8 cellular contexts compared by ENCODE assay signal in the genomic region with DNA sequence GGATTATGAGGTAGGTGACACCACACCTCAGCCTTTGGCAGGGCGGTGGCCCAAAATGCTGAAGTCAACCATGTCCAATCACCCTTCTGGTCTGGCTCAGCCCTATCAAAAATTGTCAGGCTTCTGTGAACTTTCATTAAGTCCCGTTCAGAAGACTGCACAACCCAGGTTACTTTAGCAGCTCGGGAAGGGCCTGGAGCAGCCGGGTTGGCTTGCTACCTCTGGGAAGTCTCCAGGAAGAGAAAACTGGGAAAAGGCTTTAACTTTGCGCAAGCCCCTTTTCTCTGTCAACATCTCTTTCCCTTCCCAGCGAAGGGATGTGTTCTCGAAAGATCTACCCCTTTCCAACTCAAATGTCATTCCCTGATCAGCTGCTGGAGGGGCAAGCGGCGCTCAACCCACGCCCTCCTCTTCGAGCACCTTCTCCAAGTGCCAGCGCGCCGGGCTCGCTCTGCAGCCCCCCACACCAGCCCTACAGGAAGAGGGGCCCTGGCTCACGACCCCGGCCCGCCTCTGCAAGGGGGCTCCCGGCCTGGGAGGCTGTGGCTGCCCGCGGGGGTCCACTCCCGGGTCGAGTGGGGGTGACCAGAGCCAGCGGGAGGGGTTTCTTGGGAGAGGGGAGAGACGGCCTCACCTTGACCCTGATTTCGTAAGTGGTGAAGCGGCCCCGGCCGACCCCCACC. TPM values are rescaled to one million over a fixed set of nuclear protein-coding genes. Genes with fewer than 3 reads are reported as not detected.
DNase-seq lines count a peak whose midpoint lies in the region; ATAC-seq and TF ChIP-seq lines count a peak whose summit lies in the region.

No MANE protein-coding gene starts in this region.

- peaks cover 12% of the 10 kb centered on the region for H3K4me1 Mint-ChIP-seq in activated T-helper 1 cell treated with anti-CD3 and anti-CD28 coated beads, Interleukin-12 subunit alpha, Interleukin-12 subunit beta, Interleukin-2, Interleukin-4 antibody, amounts not matched to agents 30 ng/mL and 10 ng/mL and 1 ng/mL, durations not matched to agents 14 hours and 24 hours and 36 hours (ENCODE audit: low read depth)
- H3K4me1 Mint-ChIP-seq in nephron = peaks cover 12% of the 10 kb centered on the region

- peak; percentile 60 for DNase-seq in activated CD8-positive, alpha-beta memory T cell treated with anti-CD3 and anti-CD28 coated beads for 24 hours
- DNase-seq in activated CD8-positive, alpha-beta memory T cell treated with anti-CD3 and anti-CD28 coated beads, Interleukin-2, amount 50 U/mL, for 48 hours = no peak
- DNase-seq in NCI-H69 (lab: John Stamatoyannopoulos, UW) (peak; percentile 81), foreskin keratinocyte (peak in 1 of 2 donors; percentile 42), aorta (peak in 1 of 2 donors; percentile 67)
- no peak for DNase-seq in activated T-helper 1 cell treated with anti-CD3 and anti-CD28 coated beads, Interleukin-12 subunit alpha, Interleukin-12 subunit beta, Interleukin-2, Interleukin-4 antibody, amounts not matched to agents 30 ng/mL and 10 ng/mL and 1 ng/mL, durations not matched to agents 14 hours and 24 hours and 36 hours (ENCODE audit: low spot score)

- peaks cover 8% of the 10 kb centered on the region for H3K36me3 Mint-ChIP-seq in activated T-helper 1 cell treated with anti-CD3 and anti-CD28 coated beads, Interleukin-12 subunit alpha, Interleukin-12 subunit beta, Interleukin-2, Interleukin-4 antibody, amounts not matched to agents 30 ng/mL and 10 ng/mL and 1 ng/mL, durations not matched to agents 14 hours and 24 hours and 36 hours (ENCODE audit: low read depth)
- H3K36me3 Mint-ChIP-seq in nephron (ENCODE audit: low read depth) = peaks cover 7% of the 10 kb centered on the region

- peak overlapping the region; percentile 77 for H3K27ac Mint-ChIP-seq in activated T-helper 1 cell treated with anti-CD3 and anti-CD28 coated beads, Interleukin-12 subunit alpha, Interleukin-12 subunit beta, Interleukin-2, Interleukin-4 antibody, amounts not matched to agents 30 ng/mL and 10 ng/mL and 1 ng/mL, durations not matched to agents 14 hours and 24 hours and 36 hours
- H3K27ac Mint-ChIP-seq in nephron = peak overlapping the region; percentile 84 to 97 (median 94)

- H3K27me3 ChIP-seq in foreskin keratinocyte (no peaks in the 10 kb centered on the region), aorta (ENCODE audit: control insufficient read depth in 1 of 2, insufficient read depth in 2 of 2, low read length in 1 of 2) (no peaks in the 10 kb centered on the region)

- peak; percentile 12 for ATAC-seq in HG02884 (IDR thresholded peaks at IDR 0.05; ENCODE audit: unreplicated experiment)
- peak; percentile 29 for ATAC-seq in foreskin keratinocyte
- ATAC-seq in aorta (ENCODE audit: low FRiP score) = peak; percentile 48

- H3K9me3 Mint-ChIP-seq in activated T-helper 1 cell treated with anti-CD3 and anti-CD28 coated beads, Interleukin-12 subunit alpha, Interleukin-12 subunit beta, Interleukin-2, Interleukin-4 antibody, amounts not matched to agents 30 ng/mL and 10 ng/mL and 1 ng/mL, durations not matched to agents 14 hours and 24 hours and 36 hours = no peaks in the 10 kb centered on the region
- H3K9me3 Mint-ChIP-seq in nephron = no peaks in the 10 kb centered on the region

- H3K27me3 Mint-ChIP-seq in activated T-helper 1 cell treated with anti-CD3 and anti-CD28 coated beads, Interleukin-12 subunit alpha, Interleukin-12 subunit beta, Interleukin-2, Interleukin-4 antibody, amounts not matched to agents 30 ng/mL and 10 ng/mL and 1 ng/mL, durations not matched to agents 14 hours and 24 hours and 36 hours (ENCODE audit: insufficient read depth) = peaks cover 6% of the 10 kb centered on the region
- no peaks in the 10 kb centered on the region for H3K27me3 Mint-ChIP-seq in nephron (ENCODE audit: low read depth)

- 0 to 1% methylated on average over 27 to 29 of the region's 29 CpGs for WGBS in aorta, 2 donors

- H3K36me3 ChIP-seq in aorta (ENCODE audit: control insufficient read depth in 1 of 2, insufficient read depth in 2 of 2, low read length in 1 of 2) = no peaks in the 10 kb centered on the region

- TF ChIP-seq CTCF in foreskin keratinocyte (conservative IDR thresholded peaks at IDR 0.05) = no peak
- no peak for TF ChIP-seq CTCF in nephron (IDR thresholded peaks at IDR 0.05; ENCODE audit: unreplicated experiment in 3 of 3)

- peak overlapping the region; percentile 90 for H3K4me3 Mint-ChIP-seq in activated T-helper 1 cell treated with anti-CD3 and anti-CD28 coated beads, Interleukin-12 subunit alpha, Interleukin-12 subunit beta, Interleukin-2, Interleukin-4 antibody, amounts not matched to agents 30 ng/mL and 10 ng/mL and 1 ng/mL, durations not matched to agents 14 hours and 24 hours and 36 hours
- H3K4me3 Mint-ChIP-seq in nephron = peak overlapping the region; percentile 80 to 89 (median 88)

- no peaks in the 10 kb centered on the region for H3K9me3 ChIP-seq in aorta (ENCODE audit: control insufficient read depth, low read length)

- H3K4me1 ChIP-seq in foreskin keratinocyte = no peaks in the 10 kb centered on the region
- peaks cover 0 to 2% of the 10 kb centered on the region in 2 donors for H3K4me1 ChIP-seq in aorta (ENCODE audit: control insufficient read depth in 1 of 2, insufficient read depth in 2 of 2, low read length in 2 of 2)

- intact Hi-C loops in activated T-helper 1 cell treated with anti-CD3 and anti-CD28 coated beads, Interleukin-12 subunit alpha, Interleukin-12 subunit beta, Interleukin-2, Interleukin-4 antibody, amounts not matched to agents 30 ng/mL and 10 ng/mL and 1 ng/mL, durations not matched to agents 14 hours and 24 hours and 36 hours (cut with micrococcal nuclease) = loop anchor here (2.0 to 10.0 kb wide), 10 partner anchors 87 to 1925 kb away; a partner anchor contains a TSS
- intact Hi-C loops in aorta (cut with DNase I) = loop anchor here in 1 of 2 donors (2.0 to 5.0 kb wide), 3 partner anchors 35 to 185 kb away; a partner anchor contains a TSS

- peak overlapping the region; percentile 74 to 76 for H3K4me3 ChIP-seq in aorta (ENCODE audit: low read length in 2 of 2)

- H3K27ac ChIP-seq in foreskin keratinocyte (peak overlapping the region; percentile 56), aorta (ENCODE audit: low read depth in 1 of 2, low read length in 2 of 2) (peak overlapping the region; percentile 17 to 89)

RNA-seq across cellular contexts. Expression of a gene that starts 0.6 kb away (rescaled TPM):
- 68.5 and 72.5 TPM in 2 replicates for total RNA-seq in activated T-helper 1 cell treated with anti-CD3 and anti-CD28 coated beads, Interleukin-12 subunit alpha, Interleukin-12 subunit beta, Interleukin-2, Interleukin-4 antibody, amounts not matched to agents 30 ng/mL and 10 ng/mL and 1 ng/mL, durations not matched to agents 14 hours and 24 hours and 36 hours
- 123 and 125 TPM in 2 replicates for total RNA-seq in foreskin keratinocyte
- polyA plus RNA-seq in foreskin keratinocyte = 160 and 173 TPM in 2 replicates
- total RNA-seq in aorta = 100 to 1,000 TPM; 148 to 156 TPM
- 100 to 1,000 TPM; 224 to 328 TPM for polyA plus RNA-seq in aorta

RNA-seq across cellular contexts. Expression of a gene that starts 34.6 kb away (rescaled TPM):
- 4.3 and 6.0 TPM in 2 replicates for total RNA-seq in activated T-helper 1 cell treated with anti-CD3 and anti-CD28 coated beads, Interleukin-12 subunit alpha, Interleukin-12 subunit beta, Interleukin-2, Interleukin-4 antibody, amounts not matched to agents 30 ng/mL and 10 ng/mL and 1 ng/mL, durations not matched to agents 14 hours and 24 hours and 36 hours
- 3.7 and 4.7 TPM in 2 replicates for total RNA-seq in foreskin keratinocyte
- polyA plus RNA-seq in foreskin keratinocyte = 2.0 and 3.4 TPM in 2 replicates
- total RNA-seq in aorta = 1 to 10 TPM; 5.1 to 5.7 TPM
- 1 to 10 TPM in 1 of 2 donors, under 1 TPM in 1; 0.95 to 9.8 TPM for polyA plus RNA-seq in aorta

Comparison
In these comparisons a context has a peak if more than half of its experiments do, and no peak if none do; other contexts are left out.
1. DNase-seq: peak in activated CD8-positive, alpha-beta memory T cell treated with anti-CD3 and anti-CD28 coated beads for 24 hours (single experiment) and NCI-H69 (single experiment); none in activated CD8-positive, alpha-beta memory T cell treated with anti-CD3 and anti-CD28 coated beads, Interleukin-2, amount 50 U/mL, for 48 hours (single experiment) and activated T-helper 1 cell treated with anti-CD3 and anti-CD28 coated beads, Interleukin-12 subunit alpha, Interleukin-12 subunit beta, Interleukin-2, Interleukin-4 antibody, amounts not matched to agents 30 ng/mL and 10 ng/mL and 1 ng/mL, durations not matched to agents 14 hours and 24 hours and 36 hours (single experiment).
2. Peak in every context shown above with its lines, with median percentiles within 50 percentile points of each other: ATAC-seq.